9 cellular contexts compared by ENCODE assay signal in genomic region chr10:61024801-61025201, GRCh38.
A peak's percentile ranks its signal among the peaks of the same experiment; 100 is the strongest.
DNase-seq lines count a peak whose midpoint lies in the region; ATAC-seq and TF ChIP-seq lines count a peak whose summit lies in the region.
"Had no signal": no experiment of that assay in that cellular context is flagged by ENCODE, and none has a peak within 500 bp of the region (broad histone marks: within the 10 kb centered on the region; RNA-seq: fewer than 3 reads in every experiment).

No MANE protein-coding gene starts in this region.

- TF ChIP-seq CTCF in GM12873 (IDR thresholded peaks at IDR 0.05; ENCODE audit: insufficient read depth, low read depth, low read length, missing control alignments) = peak; percentile 61
- TF ChIP-seq CTCF in endothelial cell (IDR thresholded peaks at IDR 0.05; ENCODE audit: unreplicated experiment) = peak; percentile 61
- TF ChIP-seq CTCF in progenitor cell of endocrine pancreas (IDR thresholded peaks at IDR 0.05; ENCODE audit: unreplicated experiment) = peak; percentile 80
- no peak for TF ChIP-seq CTCF in lower leg skin (IDR thresholded peaks at IDR 0.05)

- H3K36me3 Mint-ChIP-seq in endothelial cell (ENCODE audit: low read depth, unreplicated experiment) (no peaks in the 10 kb centered on the region), progenitor cell of endocrine pancreas (ENCODE audit: insufficient read depth) (no peaks in the 10 kb centered on the region)
- no peaks in the 10 kb centered on the region for H3K36me3 Mint-ChIP-seq in activated T-cell treated with anti-CD3 and anti-CD28 coated beads, Interleukin-2, amount 50 U/mL, for 24 hours (ENCODE audit: low read depth)
- H3K36me3 Mint-ChIP-seq: activated naive CD8-positive, alpha-beta T cell had no signal

- H3K9me3 Mint-ChIP-seq in endothelial cell (ENCODE audit: unreplicated experiment) = no peaks in the 10 kb centered on the region
- no peaks in the 10 kb centered on the region for H3K9me3 Mint-ChIP-seq in progenitor cell of endocrine pancreas (ENCODE audit: low read depth)
- H3K9me3 Mint-ChIP-seq in activated T-cell treated with anti-CD3 and anti-CD28 coated beads, Interleukin-2, amount 50 U/mL, for 24 hours = no peaks in the 10 kb centered on the region

- DNase-seq in NAMALWA (ENCODE audit: low spot score) (peak; percentile 37), endothelial cell (ENCODE audit: low spot score) (peak; percentile 31), progenitor cell of endocrine pancreas (ENCODE audit: low spot score, unreplicated experiment) (no peak), SW480 (ENCODE audit: low spot score) (no peak), lower leg skin (ENCODE audit: low spot score in 2 of 2) (no peak)
- DNase-seq in activated T-cell treated with anti-CD3 and anti-CD28 coated beads, Interleukin-2, amount 50 U/mL, for 24 hours = no peak

- intact Hi-C loops in lower leg skin (cut with DNase I; ENCODE audit: low total_unique reads) = no loop called here

- H3K4me1 Mint-ChIP-seq in endothelial cell (ENCODE audit: unreplicated experiment) (no peaks in the 10 kb centered on the region), progenitor cell of endocrine pancreas (ENCODE audit: low read depth) (peaks cover 11% of the 10 kb centered on the region)
- H3K4me1 Mint-ChIP-seq in activated T-cell treated with anti-CD3 and anti-CD28 coated beads, Interleukin-2, amount 50 U/mL, for 24 hours (ENCODE audit: low read depth) = no peaks in the 10 kb centered on the region

- H3K4me3 Mint-ChIP-seq in endothelial cell (ENCODE audit: unreplicated experiment) = no peak overlapping the region
- H3K4me3 Mint-ChIP-seq in progenitor cell of endocrine pancreas (ENCODE audit: low read depth) = no peak overlapping the region
- no peak overlapping the region for H3K4me3 Mint-ChIP-seq in activated T-cell treated with anti-CD3 and anti-CD28 coated beads, Interleukin-2, amount 50 U/mL, for 24 hours
- H3K4me3 Mint-ChIP-seq: activated naive CD8-positive, alpha-beta T cell had no signal

- H3K27ac Mint-ChIP-seq in endothelial cell (ENCODE audit: unreplicated experiment) (no peak overlapping the region), progenitor cell of endocrine pancreas (no peak overlapping the region)
- H3K27ac Mint-ChIP-seq in activated T-cell treated with anti-CD3 and anti-CD28 coated beads, Interleukin-2, amount 50 U/mL, for 24 hours = no peak overlapping the region
- H3K27ac Mint-ChIP-seq: activated naive CD8-positive, alpha-beta T cell had no signal

- WGBS in lower leg skin, 2 donors = 46 to 56% methylated on average over 3 of the region's 3 CpGs

- peaks cover 7% of the 10 kb centered on the region for H3K27me3 Mint-ChIP-seq in endothelial cell (ENCODE audit: unreplicated experiment)
- H3K27me3 Mint-ChIP-seq in progenitor cell of endocrine pancreas = peaks cover 4% of the 10 kb centered on the region
- peaks cover 14% of the 10 kb centered on the region for H3K27me3 Mint-ChIP-seq in activated T-cell treated with anti-CD3 and anti-CD28 coated beads, Interleukin-2, amount 50 U/mL, for 24 hours

- H3K4me3 ChIP-seq in lower leg skin (ENCODE audit: low read depth, poor library complexity, severe bottlenecking) = no peak overlapping the region

- no peak for ATAC-seq in HG02571 (IDR thresholded peaks at IDR 0.05; ENCODE audit: unreplicated experiment)

- TF ChIP-seq POLR2A in lower leg skin (IDR thresholded peaks at IDR 0.05) = no peak

Comparison
In these comparisons a context has a peak if more than half of its experiments do, and no peak if none do; other contexts are left out.
1. CTCF ChIP-seq: peak in GM12873 (single experiment), endothelial cell (single experiment) and progenitor cell of endocrine pancreas (single experiment); none in lower leg skin (0 of 3).
2. DNase-seq: peak in NAMALWA (single experiment) and endothelial cell (single experiment); none in progenitor cell of endocrine pancreas (single experiment), SW480 (single experiment), activated T-cell treated with anti-CD3 and anti-CD28 coated beads, Interleukin-2, amount 50 U/mL, for 24 hours (single experiment) and lower leg skin (0 of 2).